ENCODE assay signal across 8 cellular contexts in the genomic region with DNA sequence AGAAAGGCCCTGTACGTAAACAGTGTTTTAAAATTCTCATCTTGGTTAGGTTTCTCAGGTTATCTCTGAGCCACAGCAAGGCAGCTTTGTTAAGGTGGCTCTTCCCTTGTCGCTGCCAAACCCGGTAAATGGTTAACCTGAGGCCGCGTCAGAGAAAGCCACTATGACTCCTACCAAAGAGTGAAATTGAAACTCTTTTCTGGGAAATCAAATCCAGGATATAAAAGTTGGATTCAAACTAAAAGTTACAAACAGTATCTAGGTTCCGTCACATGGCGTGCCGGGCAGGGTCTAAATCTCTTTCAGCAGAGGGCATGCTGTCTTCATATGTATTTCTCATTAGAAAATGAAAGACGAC. TPM values are rescaled to one million over a fixed set of nuclear protein-coding genes. Genes with fewer than 3 reads are reported as not detected.
DNase-seq lines count a peak whose midpoint lies in the region; ATAC-seq and TF ChIP-seq lines count a peak whose summit lies in the region.

No MANE protein-coding gene starts in this region.

- H4K20me1 ChIP-seq in SU-DHL-6 (ENCODE audit: low read depth, low read length) = no peaks in the 10 kb centered on the region

- H3K4me3 ChIP-seq in BJ (ENCODE audit: low read depth, low read length) (peak overlapping the region; percentile 75), SU-DHL-6 (ENCODE audit: insufficient read depth, low read length, poor library complexity, severe bottlenecking) (peak overlapping the region; percentile 82), cardiac fibroblast (replicated peaks in 1 of 2; ENCODE audit: low read depth in 2 of 2, low read length in 2 of 2) (peak overlapping the region; percentile 82 to 85)

- no peaks in the 10 kb centered on the region; the same call in 1 of the 2 replicates for H3K79me2 ChIP-seq in SU-DHL-6 (ENCODE audit: insufficient read depth, low read length)

- POLR2A ChIA-PET in BJ (lab: Charles Lee) = no interaction called here

- CTCF ChIA-PET in BJ (lab: Yijun Ruan, JAX) = interaction anchor here (0.6 to 4.1 kb wide), 6 partner anchors 10 to 402 kb away, joined by 3 to 34 read pairs (median 6); no protein-coding TSS in a partner anchor

- ATAC-seq in GM19324 (IDR thresholded peaks at IDR 0.05; ENCODE audit: low FRiP score, unreplicated experiment) = peak; percentile 44
- peak; percentile 53 for ATAC-seq in HG03432 (IDR thresholded peaks at IDR 0.05; ENCODE audit: unreplicated experiment)

- peak overlapping the region; percentile 98 for H3K4me2 ChIP-seq in SU-DHL-6 (ENCODE audit: low read depth, low read length, poor library complexity, severe bottlenecking)

- H3K36me3 ChIP-seq in BJ (ENCODE audit: control insufficient read depth, insufficient read depth, low read length) = no peaks in the 10 kb centered on the region
- H3K36me3 ChIP-seq in SU-DHL-6 (ENCODE audit: low read length) = no peaks in the 10 kb centered on the region

- TF ChIP-seq CTCF in BJ (IDR thresholded peaks at IDR 0.05; ENCODE audit: insufficient read depth, low read depth, low read length) = no peak
- no peak for TF ChIP-seq CTCF in SU-DHL-6 (IDR thresholded peaks at IDR 0.05; ENCODE audit: insufficient read depth, low read length, poor library complexity, severe bottlenecking)
- no peak for TF ChIP-seq CTCF in cardiac fibroblast (IDR thresholded peaks at IDR 0.05; ENCODE audit: low read depth, low read length)

- no peaks in the 10 kb centered on the region for H3K27me3 ChIP-seq in BJ (ENCODE audit: control insufficient read depth, insufficient read depth, low read length)
- H3K27me3 ChIP-seq in SU-DHL-6 (ENCODE audit: low read length) = no peaks in the 10 kb centered on the region

- no peak for DNase-seq in BJ (ENCODE audit: low read depth)
- peak; percentile 61 to 63 for DNase-seq in cardiac fibroblast (ENCODE audit: low read depth in 2 of 2)
- DNase-seq in left kidney (ENCODE audit: low read depth, low spot score) = peak; percentile 89
- peak; percentile 47 for DNase-seq in stimulated activated CD4-positive, alpha-beta T cell treated with anti-CD3 and anti-CD28 coated beads, Interleukin-4, amount 100 ng/mL, for 1 hour
- no peak for DNase-seq in DMS79 (lab: John Stamatoyannopoulos, UW)

- H3K9ac ChIP-seq in SU-DHL-6 (ENCODE audit: low read length) = peak overlapping the region; percentile 91

- peaks cover 14% of the 10 kb centered on the region for H3F3A ChIP-seq in SU-DHL-6 (ENCODE audit: insufficient read depth)

- no peaks in the 10 kb centered on the region for H3K9me2 ChIP-seq in SU-DHL-6 (replicated peaks; ENCODE audit: insufficient read depth, low read length)

- peaks cover 5% of the 10 kb centered on the region; the same call in 1 of the 2 replicates for H3K9me3 ChIP-seq in SU-DHL-6 (ENCODE audit: insufficient read depth, low read length)

- H3K27ac ChIP-seq in SU-DHL-6 (ENCODE audit: low read depth, low read length) = peak overlapping the region; percentile 83

- H2AFZ ChIP-seq in SU-DHL-6 (ENCODE audit: low read depth, low read length, severe bottlenecking) = peak overlapping the region; percentile 65

RNA-seq across cellular contexts. Expression of a gene that starts 0.4 kb away (rescaled TPM):
- polyA plus RNA-seq in BJ (2011; rRNA removed) = 3.4 and 7.9 TPM in 2 replicates
- 2.3 and 2.8 TPM in 2 replicates for polyA minus RNA-seq in BJ (2011; rRNA and poly(A)+ RNA removed)

Comparison
In these comparisons a context has a peak if more than half of its experiments do, and no peak if none do; other contexts are left out.
1. DNase-seq: peak in cardiac fibroblast (2 of 2), left kidney (single experiment) and stimulated activated CD4-positive, alpha-beta T cell treated with anti-CD3 and anti-CD28 coated beads, Interleukin-4, amount 100 ng/mL, for 1 hour (single experiment); none in BJ (single experiment) and DMS79 (single experiment).
2. Peak in every context shown above with its lines, with median percentiles within 50 percentile points of each other: H3K4me3 ChIP-seq.